In genomic region chr6:143177706-143178105, GRCh38 we compare ENCODE assay signal across 1 cellular context.
TF ChIP-seq lines count a peak whose summit lies in the region.

No MANE protein-coding gene starts in this region.

TF ChIP-seq in K562, 482 proteins besides CTCF, POLR2A, EP300 and RAD21 (continued from another document):
- TF ChIP-seq RNF219 (CRISPR knock-in tag; IDR thresholded peaks at IDR 0.05) (no peak), POLR2G (IDR thresholded peaks at IDR 0.05; ENCODE audit: low read depth, low read length) (peak; percentile 42; the same call in 1 of the 2 replicates), U2AF1 (optimal IDR thresholded peaks at IDR 0.05; ENCODE audit: low read depth, low read length) (no peak), RBFOX2 (IDR thresholded peaks at IDR 0.05; ENCODE audit: low read depth, low read length) (peak; percentile 57), NFYB (IDR thresholded peaks at IDR 0.05; ENCODE audit: extremely low read depth, insufficient read length) (no peak)
